36 cellular contexts compared by ENCODE assay signal in genomic region chr4:162343967-162344366, GRCh38.
"Had no signal": no experiment of that assay in that cellular context is flagged by ENCODE, and none has a peak within 500 bp of the region (broad histone marks: within the 10 kb centered on the region; RNA-seq: fewer than 3 reads in every experiment).

No MANE protein-coding gene starts in this region.

- H3K4me3 Mint-ChIP-seq: activated B cell treated with CpG ODN at 0.5 μM for 24 hours; activated CD4-positive, alpha-beta memory T cell treated with anti-CD3 and anti-CD28 coated beads for 36 hours; activated CD4-positive, alpha-beta T cell treated with anti-CD3 and anti-CD28 coated beads, Interleukin-2, amount 10 ng/mL, durations not matched to agents 24 days and 14 days; activated CD8-positive, alpha-beta T cell treated with anti-CD3 and anti-CD28 coated beads for 36 hours; activated naive CD4-positive, alpha-beta T cell treated with anti-CD3 and anti-CD28 coated beads, Interleukin-2, amount 10 ng/mL, durations not matched to agents 7 days and 5 days; activated naive CD4-positive, alpha-beta T cell treated with anti-CD3 and anti-CD28 coated beads, Interleukin-2, amount 50 U/mL, for 24 hours; activated naive CD8-positive, alpha-beta T cell; activated naive CD8-positive, alpha-beta T cell treated with anti-CD3 and anti-CD28 coated beads, Interleukin-2, amount 10 ng/mL, durations not matched to agents 7 days and 5 days; activated naive CD8-positive, alpha-beta T cell treated with anti-CD3 and anti-CD28 coated beads, Interleukin-2, amount 50 U/mL, for 24 hours; activated T-cell treated with anti-CD3 and anti-CD28 coated beads, Interleukin-2, amount 50 U/mL, for 4 hours; activated T-cell treated with anti-CD3 and anti-CD28 coated beads, Interleukin-2, amount 50 U/mL, for 72 hours; activated T-helper 1 cell treated with anti-CD3 and anti-CD28 coated beads, Interleukin-12 subunit alpha, Interleukin-12 subunit beta, Interleukin-2, Interleukin-4 antibody, amounts not matched to agents 30 ng/mL and 10 ng/mL and 1 ng/mL, durations not matched to agents 14 hours and 24 hours and 36 hours; activated T-helper 17 cell treated with anti-CD3 and anti-CD28 coated beads, Interleukin-2, amount 50 U/mL, for 72 hours; brain; central memory CD8-positive, alpha-beta T cell; T-helper 1 cell treated with Interleukin-12 subunit alpha and Interleukin-12 subunit beta and Interleukin-4 antibody, amounts not matched to agents 30 μg/mL and 1 μg/mL, for 36 hours; T-helper 2 cell treated with Interferon-gamma antibody and Interleukin-4, amounts not matched to agents 5 μg/mL and 100 μg/mL, for 36 hours had no signal

- H3K9me3 ChIP-seq: ascending aorta had no signal

- H3K36me3 ChIP-seq: ascending aorta, cardiac muscle cell had no signal

- DNase-seq: activated B cell treated with CpG ODN at 0.5 μM for 24 hours; activated CD4-positive, alpha-beta memory T cell treated with anti-CD3 and anti-CD28 coated beads for 36 hours; activated CD4-positive, alpha-beta T cell treated with anti-CD3 and anti-CD28 coated beads for 4 hours; activated CD4-positive, alpha-beta T cell treated with anti-CD3 and anti-CD28 coated beads, Interleukin-2, amount 10 ng/mL, durations not matched to agents 24 days and 14 days; activated CD4-positive, alpha-beta T cell treated with anti-CD3 and anti-CD28 coated beads, Interleukin-2, amount 50 U/mL, for 1 hour; activated CD4-positive, alpha-beta T cell treated with anti-CD3 and anti-CD28 coated beads, Interleukin-2, amount 50 U/mL, for 4 hours; activated CD4-positive, CD25-positive, alpha-beta regulatory T cell treated with anti-CD3 and anti-CD28 coated beads, Interleukin-2, amount 50 U/mL, for 72 hours; activated CD8-positive, alpha-beta memory T cell treated with anti-CD3 and anti-CD28 coated beads, Interleukin-2, amount 50 U/mL, for 4 hours; activated CD8-positive, alpha-beta T cell treated with anti-CD3 and anti-CD28 coated beads for 36 hours; activated effector memory CD4-positive, alpha-beta T cell treated with anti-CD3 and anti-CD28 coated beads, Interleukin-2, amount 50 U/mL, for 16 hours; activated gamma-delta T cell treated with Interleukin-2 at 50 U/mL for 16 hours; activated naive CD4-positive, alpha-beta T cell treated with anti-CD3 and anti-CD28 coated beads, Interleukin-2, amount 10 ng/mL, durations not matched to agents 7 days and 5 days; activated naive CD4-positive, alpha-beta T cell treated with Interleukin-2 at 50 U/mL for 16 hours; activated naive CD8-positive, alpha-beta T cell treated with anti-CD3 and anti-CD28 coated beads, Interleukin-2, amount 10 ng/mL, durations not matched to agents 7 days and 5 days; activated naive CD8-positive, alpha-beta T cell treated with anti-CD3 and anti-CD28 coated beads, Interleukin-2, amount 50 U/mL, for 24 hours; activated T-cell treated with anti-CD3 and anti-CD28 coated beads for 4 hours; activated T-cell treated with anti-CD3 and anti-CD28 coated beads, Interleukin-2, amount 50 U/mL, for 1 hour; activated T-cell treated with anti-CD3 and anti-CD28 coated beads, Interleukin-2, amount 50 U/mL, for 4 hours; activated T-cell treated with anti-CD3 and anti-CD28 coated beads, Interleukin-2, amount 50 U/mL, for 72 hours; amygdala; anterior cingulate cortex; caudate nucleus; cerebellar nuclear complex; T-helper 2 cell; T-helper 9 cell had no signal

- H3K9me3 Mint-ChIP-seq: activated B cell treated with CpG ODN at 0.5 μM for 24 hours; activated CD4-positive, alpha-beta memory T cell treated with anti-CD3 and anti-CD28 coated beads for 36 hours; activated naive CD4-positive, alpha-beta T cell treated with anti-CD3 and anti-CD28 coated beads, Interleukin-2, amount 10 ng/mL, durations not matched to agents 7 days and 5 days; activated naive CD4-positive, alpha-beta T cell treated with anti-CD3 and anti-CD28 coated beads, Interleukin-2, amount 50 U/mL, for 24 hours; activated T-cell treated with anti-CD3 and anti-CD28 coated beads, Interleukin-2, amount 50 U/mL, for 72 hours; brain had no signal

- H3K36me3 Mint-ChIP-seq: activated CD4-positive, alpha-beta memory T cell treated with anti-CD3 and anti-CD28 coated beads for 36 hours; activated naive CD4-positive, alpha-beta T cell treated with anti-CD3 and anti-CD28 coated beads, Interleukin-2, amount 10 ng/mL, durations not matched to agents 7 days and 5 days; activated naive CD4-positive, alpha-beta T cell treated with anti-CD3 and anti-CD28 coated beads, Interleukin-2, amount 50 U/mL, for 24 hours; activated naive CD8-positive, alpha-beta T cell; activated naive CD8-positive, alpha-beta T cell treated with anti-CD3 and anti-CD28 coated beads, Interleukin-2, amount 10 ng/mL, durations not matched to agents 7 days and 5 days; brain had no signal

- H3K27me3 Mint-ChIP-seq: activated B cell treated with CpG ODN at 0.5 μM for 24 hours; activated CD4-positive, alpha-beta memory T cell treated with anti-CD3 and anti-CD28 coated beads for 36 hours; activated CD4-positive, alpha-beta T cell treated with anti-CD3 and anti-CD28 coated beads, Interleukin-2, amount 10 ng/mL, durations not matched to agents 24 days and 14 days; activated CD8-positive, alpha-beta T cell treated with anti-CD3 and anti-CD28 coated beads for 36 hours; activated naive CD4-positive, alpha-beta T cell treated with anti-CD3 and anti-CD28 coated beads, Interleukin-2, amount 10 ng/mL, durations not matched to agents 7 days and 5 days; activated naive CD4-positive, alpha-beta T cell treated with anti-CD3 and anti-CD28 coated beads, Interleukin-2, amount 50 U/mL, for 24 hours; activated naive CD8-positive, alpha-beta T cell; activated naive CD8-positive, alpha-beta T cell treated with anti-CD3 and anti-CD28 coated beads, Interleukin-2, amount 10 ng/mL, durations not matched to agents 7 days and 5 days; activated naive CD8-positive, alpha-beta T cell treated with anti-CD3 and anti-CD28 coated beads, Interleukin-2, amount 50 U/mL, for 24 hours; activated T-helper 17 cell treated with anti-CD3 and anti-CD28 coated beads, Interleukin-2, amount 50 U/mL, for 72 hours; brain; central memory CD8-positive, alpha-beta T cell had no signal

- H3K27ac Mint-ChIP-seq: activated B cell treated with CpG ODN at 0.5 μM for 24 hours; activated CD4-positive, alpha-beta memory T cell treated with anti-CD3 and anti-CD28 coated beads for 36 hours; activated CD4-positive, alpha-beta T cell treated with anti-CD3 and anti-CD28 coated beads, Interleukin-2, amount 10 ng/mL, durations not matched to agents 24 days and 14 days; activated CD8-positive, alpha-beta T cell treated with anti-CD3 and anti-CD28 coated beads for 36 hours; activated naive CD4-positive, alpha-beta T cell treated with anti-CD3 and anti-CD28 coated beads, Interleukin-2, amount 10 ng/mL, durations not matched to agents 7 days and 5 days; activated naive CD4-positive, alpha-beta T cell treated with anti-CD3 and anti-CD28 coated beads, Interleukin-2, amount 50 U/mL, for 24 hours; activated naive CD8-positive, alpha-beta T cell; activated naive CD8-positive, alpha-beta T cell treated with anti-CD3 and anti-CD28 coated beads, Interleukin-2, amount 10 ng/mL, durations not matched to agents 7 days and 5 days; activated naive CD8-positive, alpha-beta T cell treated with anti-CD3 and anti-CD28 coated beads, Interleukin-2, amount 50 U/mL, for 24 hours; activated T-cell treated with anti-CD3 and anti-CD28 coated beads, Interleukin-2, amount 50 U/mL, for 72 hours; activated T-helper 1 cell treated with anti-CD3 and anti-CD28 coated beads, Interleukin-12 subunit alpha, Interleukin-12 subunit beta, Interleukin-2, Interleukin-4 antibody, amounts not matched to agents 30 ng/mL and 10 ng/mL and 1 ng/mL, durations not matched to agents 14 hours and 24 hours and 36 hours; activated T-helper 17 cell treated with anti-CD3 and anti-CD28 coated beads, Interleukin-2, amount 50 U/mL, for 72 hours; brain; T-helper 1 cell treated with Interleukin-12 subunit alpha and Interleukin-12 subunit beta and Interleukin-4 antibody, amounts not matched to agents 30 μg/mL and 1 μg/mL, for 36 hours; T-helper 2 cell treated with Interferon-gamma antibody and Interleukin-4, amounts not matched to agents 5 μg/mL and 100 μg/mL, for 36 hours had no signal

- H3K4me1 ChIP-seq: ascending aorta had no signal

- H3K4me3 ChIP-seq: ascending aorta, cardiac muscle cell had no signal

- H3K27ac ChIP-seq: ascending aorta, cardiac muscle cell, VCaP had no signal

- H3K4me1 Mint-ChIP-seq: activated naive CD4-positive, alpha-beta T cell treated with anti-CD3 and anti-CD28 coated beads, Interleukin-2, amount 50 U/mL, for 24 hours; activated naive CD8-positive, alpha-beta T cell treated with anti-CD3 and anti-CD28 coated beads, Interleukin-2, amount 10 ng/mL, durations not matched to agents 7 days and 5 days; activated naive CD8-positive, alpha-beta T cell treated with anti-CD3 and anti-CD28 coated beads, Interleukin-2, amount 50 U/mL, for 24 hours; activated T-helper 17 cell treated with anti-CD3 and anti-CD28 coated beads, Interleukin-2, amount 50 U/mL, for 72 hours; brain; central memory CD8-positive, alpha-beta T cell had no signal

- H3K27me3 ChIP-seq: ascending aorta, cardiac muscle cell had no signal
